In genomic region chr4:845233-845835, GRCh38 we compare ENCODE assay signal across 19 cellular contexts. TPM values are rescaled to one million over a fixed set of nuclear protein-coding genes. Genes with fewer than 3 reads are reported as not detected.
DNase-seq lines count a peak whose midpoint lies in the region; ATAC-seq and TF ChIP-seq lines count a peak whose summit lies in the region.
"Had no signal": no experiment of that assay in that cellular context is flagged by ENCODE, and none has a peak within 500 bp of the region (broad histone marks: within the 10 kb centered on the region; RNA-seq: fewer than 3 reads in every experiment).

No MANE protein-coding gene starts in this region.

- peak overlapping the region in 1 of 2 experiments; percentile 56 for H3K4me3 ChIP-seq in mesenchymal stem cell (ENCODE audit: insufficient read depth in 1 of 2, low read depth in 1 of 2, low read length in 2 of 2)
- H3K4me3 ChIP-seq: ascending aorta, SK-N-MC, uterus had no signal

- no peak overlapping the region for H3K4me2 ChIP-seq in mesenchymal stem cell (ENCODE audit: low read length, poor library complexity, severe bottlenecking)

- TF ChIP-seq CTCF in chondrocyte (IDR thresholded peaks at IDR 0.05) = no peak

- no peak for ATAC-seq in stimulated activated naive CD8-positive, alpha-beta T cell treated with anti-CD3 and anti-CD28 coated beads, Interleukin-15, amount 100 ng/mL, for 72 hours
- ATAC-seq: activated CD8-positive, alpha-beta T cell treated with anti-CD3 and anti-CD28 coated beads, Interleukin-2, amount 10 ng/mL, durations not matched to agents 7 days and 5 days; esophagus mucosa; stimulated activated naive CD8-positive, alpha-beta T cell treated with anti-CD3 and anti-CD28 coated beads, Interleukin-15, Interleukin-2, amounts not matched to agents 100 U/mL and 50 U/mL, for 24 hours had no signal

- H3K27ac Mint-ChIP-seq in chondrocyte (ENCODE audit: unreplicated experiment) (no peak overlapping the region), immature natural killer cell (no peak overlapping the region)
- H3K27ac Mint-ChIP-seq in stimulated activated naive CD8-positive, alpha-beta T cell treated with anti-CD3 and anti-CD28 coated beads, Interleukin-15, amount 100 ng/mL, for 72 hours = peak overlapping the region in 1 of 2 donors; percentile 34
- H3K27ac Mint-ChIP-seq: activated CD8-positive, alpha-beta T cell treated with anti-CD3 and anti-CD28 coated beads, Interleukin-2, amount 10 ng/mL, durations not matched to agents 7 days and 5 days; memory B cell had no signal

- H4K91ac ChIP-seq in mesenchymal stem cell (ENCODE audit: low read length) = no peak overlapping the region

- no peaks in the 10 kb centered on the region for H3K27me3 Mint-ChIP-seq in chondrocyte (ENCODE audit: low read depth)
- H3K27me3 Mint-ChIP-seq in immature natural killer cell (ENCODE audit: low read depth in 3 of 3) = peaks cover 0 to 4% (median 4%) of the 10 kb centered on the region in 3 donors
- no peaks in the 10 kb centered on the region for H3K27me3 Mint-ChIP-seq in stimulated activated naive CD8-positive, alpha-beta T cell treated with anti-CD3 and anti-CD28 coated beads, Interleukin-15, amount 100 ng/mL, for 72 hours
- H3K27me3 Mint-ChIP-seq: memory B cell had no signal

- H3K4ac ChIP-seq in mesenchymal stem cell (ENCODE audit: low read depth in 1 of 2, low read length in 2 of 2) = no peak overlapping the region

- peak overlapping the region; percentile 71 for H4K8ac ChIP-seq in mesenchymal stem cell (ENCODE audit: low read length)

- peak overlapping the region; percentile 73 for H3K9ac ChIP-seq in mesenchymal stem cell (ENCODE audit: low read length)

- H3K23ac ChIP-seq in mesenchymal stem cell (ENCODE audit: low read length in 2 of 2) = peak overlapping the region in 1 of 2 experiments; percentile 40

- H2AFZ ChIP-seq in mesenchymal stem cell (ENCODE audit: low read depth, low read length) = no peak overlapping the region

- DNase-seq in AG08395 (ENCODE audit: low spot score) (peak; percentile 70), GM04504 (ENCODE audit: low read depth) (peak; percentile 28), chondrocyte (ENCODE audit: low spot score) (peak; percentile 57), mesenchymal stem cell (peak; percentile 10), immature natural killer cell (no peak), SW 1271 (lab: John Stamatoyannopoulos, UW) (no peak), GM19240 (ENCODE audit: insufficient read length, low spot score) (no peak)
- no peak for DNase-seq in stimulated activated naive CD8-positive, alpha-beta T cell treated with anti-CD3 and anti-CD28 coated beads, Interleukin-15, amount 100 ng/mL, for 72 hours
- DNase-seq: activated CD8-positive, alpha-beta T cell treated with anti-CD3 and anti-CD28 coated beads, Interleukin-2, amount 10 ng/mL, durations not matched to agents 7 days and 5 days; dermis blood vessel endothelial cell; NCI-H1048; stimulated activated naive CD8-positive, alpha-beta T cell treated with anti-CD3 and anti-CD28 coated beads, Interleukin-15, Interleukin-2, amounts not matched to agents 100 U/mL and 50 U/mL, for 24 hours; uterus had no signal

- H3K4me1 ChIP-seq in mesenchymal stem cell (ENCODE audit: control insufficient read depth, insufficient read depth, low read depth, low read length) = peaks cover 11% of the 10 kb centered on the region
- H3K4me1 ChIP-seq: ascending aorta had no signal

- peaks cover 26 to 49% of the 10 kb centered on the region in 2 experiments for H3K36me3 ChIP-seq in mesenchymal stem cell (ENCODE audit: control insufficient read depth in 1 of 2, insufficient read depth in 2 of 2, low read depth in 1 of 2, low read length in 2 of 2)
- H3K36me3 ChIP-seq: uterus had no signal

- H3K9me3 Mint-ChIP-seq in chondrocyte (ENCODE audit: low read depth) (peaks cover 2% of the 10 kb centered on the region), immature natural killer cell (peaks cover 0 to 2% (median 0%) of the 10 kb centered on the region in 6 donors)
- peaks cover 4 to 6% of the 10 kb centered on the region in 2 donors for H3K9me3 Mint-ChIP-seq in stimulated activated naive CD8-positive, alpha-beta T cell treated with anti-CD3 and anti-CD28 coated beads, Interleukin-15, amount 100 ng/mL, for 72 hours
- H3K9me3 Mint-ChIP-seq: memory B cell had no signal

- H3K4me3 Mint-ChIP-seq in chondrocyte (ENCODE audit: unreplicated experiment) (no peak overlapping the region), immature natural killer cell (no peak overlapping the region)
- H3K4me3 Mint-ChIP-seq in stimulated activated naive CD8-positive, alpha-beta T cell treated with anti-CD3 and anti-CD28 coated beads, Interleukin-15, amount 100 ng/mL, for 72 hours = peak overlapping the region in 1 of 2 donors; percentile 46
- H3K4me3 Mint-ChIP-seq: activated CD8-positive, alpha-beta T cell treated with anti-CD3 and anti-CD28 coated beads, Interleukin-2, amount 10 ng/mL, durations not matched to agents 7 days and 5 days; memory B cell; neural crest cell had no signal

- no peak overlapping the region for H2BK12ac ChIP-seq in mesenchymal stem cell (ENCODE audit: low read length in 2 of 2)

- H3K79me1 ChIP-seq in mesenchymal stem cell (replicated peaks; ENCODE audit: low read length, poor library complexity, severe bottlenecking) = no peaks in the 10 kb centered on the region

- H3K27me3 ChIP-seq in mesenchymal stem cell (ENCODE audit: control insufficient read depth in 1 of 2, insufficient read depth in 1 of 2, low read length in 2 of 2) = no peaks in the 10 kb centered on the region
- H3K27me3 ChIP-seq: ascending aorta, uterus had no signal

- H3K18ac ChIP-seq in mesenchymal stem cell (ENCODE audit: low read depth in 1 of 2, low read length in 2 of 2) = no peak overlapping the region

- H3K27ac ChIP-seq in mesenchymal stem cell (ENCODE audit: low read length, poor library complexity, severe bottlenecking) = no peak overlapping the region
- H3K27ac ChIP-seq: ascending aorta, C4-2B, SK-N-MC, uterus had no signal

- H2AK5ac ChIP-seq in mesenchymal stem cell (ENCODE audit: low read length, severe bottlenecking) = no peak overlapping the region

- peak overlapping the region in 1 of 2 experiments; percentile 57 for H3K14ac ChIP-seq in mesenchymal stem cell (ENCODE audit: low read length in 2 of 2)

- peaks cover 5% of the 10 kb centered on the region for H3K4me1 Mint-ChIP-seq in chondrocyte (ENCODE audit: low read depth)
- H3K4me1 Mint-ChIP-seq in immature natural killer cell = no peaks in the 10 kb centered on the region
- no peaks in the 10 kb centered on the region for H3K4me1 Mint-ChIP-seq in stimulated activated naive CD8-positive, alpha-beta T cell treated with anti-CD3 and anti-CD28 coated beads, Interleukin-15, amount 100 ng/mL, for 72 hours
- H3K4me1 Mint-ChIP-seq: memory B cell had no signal

- WGBS in mesenchymal stem cell = 81% methylated on average over 9 of the region's 9 CpGs

- no peak overlapping the region for H2BK120ac ChIP-seq in mesenchymal stem cell (ENCODE audit: low read depth, low read length)

- H3K36me3 Mint-ChIP-seq in chondrocyte (ENCODE audit: low read depth) = peaks cover 18% of the 10 kb centered on the region
- H3K36me3 Mint-ChIP-seq in immature natural killer cell = peaks cover 12 to 18% (median 16%) of the 10 kb centered on the region in 3 donors

- no peaks in the 10 kb centered on the region for H3K9me3 ChIP-seq in mesenchymal stem cell (ENCODE audit: control insufficient read depth, low read length)
- H3K9me3 ChIP-seq: uterus had no signal

- no peak overlapping the region for H2BK5ac ChIP-seq in mesenchymal stem cell (ENCODE audit: low read depth, low read length, poor library complexity, severe bottlenecking)

- no peak overlapping the region for H2BK15ac ChIP-seq in mesenchymal stem cell (ENCODE audit: low read depth, poor library complexity, severe bottlenecking)

RNA-seq across cellular contexts. Expression of gene CPLX1, which starts 19.4 kb away (rescaled TPM):
- not detected in 3 replicates for total RNA-seq in chondrocyte
- 0.14 TPM for polyA plus RNA-seq in mesenchymal stem cell (2013, experiment 1 of 2)
- polyA plus RNA-seq in mesenchymal stem cell (2013, experiment 2 of 2) = 0.10 TPM
- not detected for polyA plus RNA-seq in immature natural killer cell

Comparison
In these comparisons a context has a peak if more than half of its experiments do, and no peak if none do; other contexts are left out.
1. DNase-seq: peak in AG08395 (single experiment), GM04504 (single experiment), chondrocyte (single experiment) and mesenchymal stem cell (single experiment); none in immature natural killer cell (0 of 3), SW 1271 (0 of 2), stimulated activated naive CD8-positive, alpha-beta T cell treated with anti-CD3 and anti-CD28 coated beads, Interleukin-15, amount 100 ng/mL, for 72 hours (0 of 2) and GM19240 (single experiment).